ENCODE assay signal across 8 cellular contexts in the genomic region with DNA sequence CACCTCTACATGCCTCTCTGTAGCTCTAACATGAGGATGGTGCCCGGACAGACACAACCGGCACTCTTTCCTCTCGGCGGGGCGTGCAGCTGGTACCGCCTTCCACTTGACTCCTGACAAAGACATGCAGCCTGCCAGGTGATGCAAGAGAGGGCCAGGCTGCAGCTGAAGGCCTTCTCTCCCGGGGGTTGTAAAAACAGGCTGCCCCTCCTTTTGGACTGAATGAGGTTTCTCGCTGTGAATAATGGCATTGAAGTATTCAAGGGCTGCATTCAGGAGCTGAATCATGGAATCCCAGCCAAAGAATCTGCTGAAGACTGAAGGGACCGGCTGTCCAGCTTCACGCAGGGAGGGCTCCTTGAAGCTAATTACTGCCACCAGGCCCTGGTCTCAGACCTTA.
A peak's percentile ranks its signal among the peaks of the same experiment; 100 is the strongest.
DNase-seq lines count a peak whose midpoint lies in the region; ATAC-seq and TF ChIP-seq lines count a peak whose summit lies in the region.

No MANE protein-coding gene starts in this region.

- TF ChIP-seq RAD21 in Ishikawa (IDR thresholded peaks at IDR 0.05; ENCODE audit: low read depth) = no peak

- peak; percentile 72 for TF ChIP-seq EP300 in Ishikawa (IDR thresholded peaks at IDR 0.05; ENCODE audit: borderline replicate concordance)

- H3K4me1 ChIP-seq in psoas muscle (peaks cover 21% of the 10 kb centered on the region), Caco-2 (no peaks in the 10 kb centered on the region)

- POLR2A ChIA-PET in Caco-2 (lab: Charles Lee) = no interaction called here

- H3K9me3 Mint-ChIP-seq in Caco-2 (ENCODE audit: unreplicated experiment) = no peaks in the 10 kb centered on the region

- no peaks in the 10 kb centered on the region for H3K4me1 Mint-ChIP-seq in Caco-2 (ENCODE audit: low read depth, unreplicated experiment)

- peak overlapping the region; percentile 43 for H3K27ac ChIP-seq in psoas muscle

- WGBS in psoas muscle, 3 donors = 45 to 58% (median 52%) methylated on average over 10 of the region's 10 CpGs

- no peaks in the 10 kb centered on the region for H3K36me3 Mint-ChIP-seq in Caco-2 (ENCODE audit: insufficient read depth, unreplicated experiment)

- H3K4me3 Mint-ChIP-seq in Caco-2 (ENCODE audit: unreplicated experiment) = no peak overlapping the region

- TF ChIP-seq CTCF in psoas muscle (IDR thresholded peaks at IDR 0.05) (no peak), Caco-2 (IDR thresholded peaks at IDR 0.05; ENCODE audit: insufficient read depth in 1 of 2, low read depth in 1 of 2, low read length in 1 of 2, severe bottlenecking in 1 of 2, unreplicated experiment in 1 of 2) (no peak)

- BruUV-seq in Caco-2 (replicated peaks; lab: Mats Ljungman, UMichigan) = no TSS peak

- no peak overlapping the region for H3K4me3 ChIP-seq in psoas muscle
- H3K4me3 ChIP-seq in Caco-2 (ENCODE audit: low read depth, low read length) = no peak overlapping the region

- H3K36me3 ChIP-seq in psoas muscle (ENCODE audit: insufficient read depth in 1 of 2, low read depth in 1 of 2) = no peaks in the 10 kb centered on the region
- no peaks in the 10 kb centered on the region for H3K36me3 ChIP-seq in Caco-2 (ENCODE audit: control insufficient read depth, insufficient read depth, low read length)

- H3K27me3 Mint-ChIP-seq in Caco-2 (ENCODE audit: insufficient read depth, unreplicated experiment) = peaks cover 15% of the 10 kb centered on the region

- H3K27me3 ChIP-seq in psoas muscle (ENCODE audit: insufficient read depth in 3 of 3, low read length in 2 of 3) (no peaks in the 10 kb centered on the region), Caco-2 (replicated peaks; ENCODE audit: control insufficient read depth, insufficient read depth, low read length) (no peaks in the 10 kb centered on the region)

- peak; percentile 40 to 75 (median 54) for ATAC-seq in psoas muscle
- no peak for ATAC-seq in HG03159 (IDR thresholded peaks at IDR 0.05; ENCODE audit: unreplicated experiment)
- no peak for ATAC-seq in GM18511 (IDR thresholded peaks at IDR 0.05; ENCODE audit: unreplicated experiment)
- ATAC-seq in HG02852 (IDR thresholded peaks at IDR 0.05; ENCODE audit: unreplicated experiment) = no peak

- CTCF ChIA-PET in Caco-2 (lab: Charles Lee) = interaction anchor here (0.8 to 1.0 kb wide), 2 partner anchors 111 to 277 kb away, joined by 3 read pairs; a partner anchor contains a TSS

- no peak overlapping the region for H3K27ac Mint-ChIP-seq in Caco-2 (ENCODE audit: unreplicated experiment)

- DNase-seq in NCI-H748 treated with DMSO at 0.1 percent for 48 hours (lab: John Stamatoyannopoulos, UW) = peak; percentile 81
- peak in 41 of 42 donors; percentile 20 to 77 (median 48) for DNase-seq in head of caudate nucleus
- DNase-seq in psoas muscle = peak; percentile 46 to 75
- DNase-seq in Caco-2 = no peak

- intact Hi-C loops in head of caudate nucleus (cut with DNase I) = no loop called here
- intact Hi-C loops in psoas muscle (cut with DNase I) = loop anchor here in 1 of 2 donors (10.0 kb wide), 1 partner anchor 274 kb away; no protein-coding TSS in a partner anchor
- intact Hi-C loops in Caco-2 (cut with micrococcal nuclease; ENCODE audit: unreplicated experiment) = no loop called here

- H3K9me3 ChIP-seq in psoas muscle (no peaks in the 10 kb centered on the region), Caco-2 (no peaks in the 10 kb centered on the region)

TF ChIP-seq in Ishikawa, 13 proteins besides CTCF, POLR2A, EP300 and RAD21:
- TF ChIP-seq, protein P1, sequence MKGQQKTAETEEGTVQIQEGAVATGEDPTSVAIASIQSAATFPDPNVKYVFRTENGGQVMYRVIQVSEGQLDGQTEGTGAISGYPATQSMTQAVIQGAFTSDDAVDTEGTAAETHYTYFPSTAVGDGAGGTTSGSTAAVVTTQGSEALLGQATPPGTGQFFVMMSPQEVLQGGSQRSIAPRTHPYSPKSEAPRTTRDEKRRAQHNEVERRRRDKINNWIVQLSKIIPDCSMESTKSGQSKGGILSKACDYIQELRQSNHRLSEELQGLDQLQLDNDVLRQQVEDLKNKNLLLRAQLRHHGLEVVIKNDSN (IDR thresholded peaks at IDR 0.05) = 0 out of 2 replicates have a peak, but pooled peaks have one; percentile 7
- TF ChIP-seq TAF1 (IDR thresholded peaks at IDR 0.05; ENCODE audit: low read depth) = no peak
- peak; percentile 94 for TF ChIP-seq TCF12 (IDR thresholded peaks at IDR 0.05; ENCODE audit: low read depth)
- no peak for TF ChIP-seq FOXM1 (IDR thresholded peaks at IDR 0.05; ENCODE audit: borderline replicate concordance, low read depth)
- no peak for TF ChIP-seq CREB1 (IDR thresholded peaks at IDR 0.05; ENCODE audit: low read depth)
- TF ChIP-seq, protein P2, sequence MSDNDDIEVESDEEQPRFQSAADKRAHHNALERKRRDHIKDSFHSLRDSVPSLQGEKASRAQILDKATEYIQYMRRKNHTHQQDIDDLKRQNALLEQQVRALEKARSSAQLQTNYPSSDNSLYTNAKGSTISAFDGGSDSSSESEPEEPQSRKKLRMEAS (IDR thresholded peaks at IDR 0.05) = 0 out of 2 replicates have a peak, but pooled peaks have one; percentile 30
- TF ChIP-seq, protein P3, sequence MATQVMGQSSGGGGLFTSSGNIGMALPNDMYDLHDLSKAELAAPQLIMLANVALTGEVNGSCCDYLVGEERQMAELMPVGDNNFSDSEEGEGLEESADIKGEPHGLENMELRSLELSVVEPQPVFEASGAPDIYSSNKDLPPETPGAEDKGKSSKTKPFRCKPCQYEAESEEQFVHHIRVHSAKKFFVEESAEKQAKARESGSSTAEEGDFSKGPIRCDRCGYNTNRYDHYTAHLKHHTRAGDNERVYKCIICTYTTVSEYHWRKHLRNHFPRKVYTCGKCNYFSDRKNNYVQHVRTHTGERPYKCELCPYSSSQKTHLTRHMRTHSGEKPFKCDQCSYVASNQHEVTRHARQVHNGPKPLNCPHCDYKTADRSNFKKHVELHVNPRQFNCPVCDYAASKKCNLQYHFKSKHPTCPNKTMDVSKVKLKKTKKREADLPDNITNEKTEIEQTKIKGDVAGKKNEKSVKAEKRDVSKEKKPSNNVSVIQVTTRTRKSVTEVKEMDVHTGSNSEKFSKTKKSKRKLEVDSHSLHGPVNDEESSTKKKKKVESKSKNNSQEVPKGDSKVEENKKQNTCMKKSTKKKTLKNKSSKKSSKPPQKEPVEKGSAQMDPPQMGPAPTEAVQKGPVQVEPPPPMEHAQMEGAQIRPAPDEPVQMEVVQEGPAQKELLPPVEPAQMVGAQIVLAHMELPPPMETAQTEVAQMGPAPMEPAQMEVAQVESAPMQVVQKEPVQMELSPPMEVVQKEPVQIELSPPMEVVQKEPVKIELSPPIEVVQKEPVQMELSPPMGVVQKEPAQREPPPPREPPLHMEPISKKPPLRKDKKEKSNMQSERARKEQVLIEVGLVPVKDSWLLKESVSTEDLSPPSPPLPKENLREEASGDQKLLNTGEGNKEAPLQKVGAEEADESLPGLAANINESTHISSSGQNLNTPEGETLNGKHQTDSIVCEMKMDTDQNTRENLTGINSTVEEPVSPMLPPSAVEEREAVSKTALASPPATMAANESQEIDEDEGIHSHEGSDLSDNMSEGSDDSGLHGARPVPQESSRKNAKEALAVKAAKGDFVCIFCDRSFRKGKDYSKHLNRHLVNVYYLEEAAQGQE (IDR thresholded peaks at IDR 0.05; ENCODE audit: low read depth) = no peak
- TF ChIP-seq YY1 (IDR thresholded peaks at IDR 0.05; ENCODE audit: low read depth) = no peak
- TF ChIP-seq CEBPB (IDR thresholded peaks at IDR 0.05) = peak; percentile 95
- peak; percentile 98 for TF ChIP-seq NFIC (IDR thresholded peaks at IDR 0.05)
- no peak for TF ChIP-seq ZBTB7A (IDR thresholded peaks at IDR 0.05; ENCODE audit: low read depth)
- TF ChIP-seq TEAD4 (IDR thresholded peaks at IDR 0.05) = peak; percentile 78
- TF ChIP-seq EGR1 (IDR thresholded peaks at IDR 0.05) = no peak

Comparison
In these comparisons a context has a peak if more than half of its experiments do, and no peak if none do; other contexts are left out.
1. DNase-seq: peak in NCI-H748 treated with DMSO at 0.1 percent for 48 hours (single experiment), head of caudate nucleus (41 of 42) and psoas muscle (2 of 2); none in Caco-2 (0 of 2).
2. ATAC-seq: peak in psoas muscle (4 of 4); none in HG03159 (single experiment), GM18511 (single experiment) and HG02852 (single experiment).